18 cellular contexts compared by ENCODE assay signal in genomic region chr5:7794823-7795222, GRCh38. TPM values are rescaled to one million over a fixed set of nuclear protein-coding genes. Genes with fewer than 3 reads are reported as not detected.
DNase-seq lines count a peak whose midpoint lies in the region; ATAC-seq and TF ChIP-seq lines count a peak whose summit lies in the region.
"Had no signal": no experiment of that assay in that cellular context is flagged by ENCODE, and none has a peak within 500 bp of the region (broad histone marks: within the 10 kb centered on the region; RNA-seq: fewer than 3 reads in every experiment).

No MANE protein-coding gene starts in this region.

- H3K36me3 ChIP-seq in PC-3 (ENCODE audit: low read depth, low read length), result no peaks in the 10 kb centered on the region
- H3K36me3 ChIP-seq: prostate gland, thoracic aorta had no signal

- no peak overlapping the region for H3K27ac Mint-ChIP-seq in MCF 10A (ENCODE audit: low read depth, unreplicated experiment)
- no peak overlapping the region for H3K27ac Mint-ChIP-seq in natural killer cell
- H3K27ac Mint-ChIP-seq: activated CD4-positive, alpha-beta T cell treated with anti-CD3 and anti-CD28 coated beads, Interleukin-2, amount 10 ng/mL, durations not matched to agents 7 days and 5 days; activated naive CD4-positive, alpha-beta T cell treated with anti-CD3 and anti-CD28 coated beads, Interleukin-2, amount 10 ng/mL, durations not matched to agents 7 days and 5 days; CD4-positive, alpha-beta T cell had no signal

- H3K9me3 ChIP-seq in PC-3 (ENCODE audit: low read length), result no peaks in the 10 kb centered on the region
- H3K9me3 ChIP-seq: prostate gland, thoracic aorta had no signal

- no peak overlapping the region for H3K4me2 ChIP-seq in PC-3 (ENCODE audit: low read length)

- intact Hi-C loops in dorsolateral prefrontal cortex (cut with DNase I) (no loop called here), MCF 10A (cut with micrococcal nuclease) (no loop called here), PC-3 (cut with micrococcal nuclease) (no loop called here), natural killer cell (cut with micrococcal nuclease) (no loop called here)

- BruUV-seq in MCF 10A (replicated peaks; lab: Mats Ljungman, UMichigan), result no TSS peak
- no TSS peak for BruUV-seq in PC-3 (replicated peaks; lab: Mats Ljungman, UMichigan)

- TF ChIP-seq CTCF in dorsolateral prefrontal cortex (IDR thresholded peaks at IDR 0.05 in 54 of 56, conservative IDR thresholded peaks at IDR 0.05 in 2 of 56; ENCODE audit: low read depth in 1 of 56, partially characterized antibody in 56 of 56) (no peak), MCF 10A (IDR thresholded peaks at IDR 0.05; ENCODE audit: unreplicated experiment) (no peak), PC-3 (conservative IDR thresholded peaks at IDR 0.05; ENCODE audit: low read depth, low read length) (no peak), natural killer cell (IDR thresholded peaks at IDR 0.05) (no peak)

- H3F3A ChIP-seq in PC-3 (ENCODE audit: low read length, unreplicated experiment), result no peaks in the 10 kb centered on the region

- no peaks in the 10 kb centered on the region for H3K4me1 ChIP-seq in PC-3 (ENCODE audit: insufficient read depth, low read length)
- H3K4me1 ChIP-seq: foreskin keratinocyte, prostate gland had no signal

- H3K36me3 Mint-ChIP-seq in MCF 10A (ENCODE audit: insufficient read depth, unreplicated experiment), result peaks cover 6% of the 10 kb centered on the region
- H3K36me3 Mint-ChIP-seq in natural killer cell, result no peaks in the 10 kb centered on the region
- H3K36me3 Mint-ChIP-seq: activated naive CD4-positive, alpha-beta T cell treated with anti-CD3 and anti-CD28 coated beads, Interleukin-2, amount 10 ng/mL, durations not matched to agents 7 days and 5 days had no signal

- POLR2A ChIA-PET in MCF 10A (lab: Yijun Ruan, JAX), result no interaction called here
- POLR2A ChIA-PET in PC-3 (lab: Charles Lee; ENCODE audit: unreplicated experiment), result no interaction called here

- no peaks in the 10 kb centered on the region; the same call in 1 of the 2 replicates for H3K9me2 ChIP-seq in PC-3 (replicated peaks; ENCODE audit: low read length)

- CTCF ChIA-PET in MCF 10A (lab: Yijun Ruan, JAX), result no interaction called here
- CTCF ChIA-PET in PC-3 (lab: Charles Lee), result no interaction called here

- H3K4me3 ChIP-seq in dorsolateral prefrontal cortex (no peak overlapping the region), PC-3 (ENCODE audit: low read length) (no peak overlapping the region)
- H3K4me3 ChIP-seq: coronary artery, prostate gland, thoracic aorta had no signal

- H2AFZ ChIP-seq in PC-3 (ENCODE audit: low read length), result no peak overlapping the region

- H3K9me3 Mint-ChIP-seq in MCF 10A (ENCODE audit: unreplicated experiment) (no peaks in the 10 kb centered on the region), natural killer cell (no peaks in the 10 kb centered on the region)
- H3K9me3 Mint-ChIP-seq: activated CD4-positive, alpha-beta T cell treated with anti-CD3 and anti-CD28 coated beads, Interleukin-2, amount 10 ng/mL, durations not matched to agents 7 days and 5 days; activated naive CD4-positive, alpha-beta T cell treated with anti-CD3 and anti-CD28 coated beads, Interleukin-2, amount 10 ng/mL, durations not matched to agents 7 days and 5 days; CD4-positive, alpha-beta T cell had no signal

- H3K27me3 ChIP-seq in dorsolateral prefrontal cortex (no peaks in the 10 kb centered on the region), PC-3 (ENCODE audit: low read length) (peaks cover 86% of the 10 kb centered on the region)
- H3K27me3 ChIP-seq: foreskin keratinocyte had no signal

- peak overlapping the region in 53 of 59 donors; percentile 15 to 92 (median 76) for H3K27ac ChIP-seq in dorsolateral prefrontal cortex
- H3K27ac ChIP-seq in PC-3 (ENCODE audit: low read length), result no peak overlapping the region
- H3K27ac ChIP-seq: coronary artery, foreskin keratinocyte, prostate gland, thoracic aorta had no signal

- ATAC-seq in GM18870 (IDR thresholded peaks at IDR 0.05; ENCODE audit: unreplicated experiment), result peak; percentile 35
- peak; percentile 58 for ATAC-seq in GM21717 (IDR thresholded peaks at IDR 0.05; ENCODE audit: unreplicated experiment)
- peak; percentile 41 for ATAC-seq in HG03103 (IDR thresholded peaks at IDR 0.05; ENCODE audit: low read depth, unreplicated experiment)
- no peak for ATAC-seq in PC-3
- no peak for ATAC-seq in natural killer cell
- ATAC-seq: foreskin keratinocyte, SK-N-SH treated with all-trans-retinoic acid at 6 μM for 48 hours had no signal

- no peak for DNase-seq in dorsolateral prefrontal cortex
- DNase-seq in activated CD4-positive, alpha-beta T cell treated with anti-CD3 and anti-CD28 coated beads for 4 hours, result no peak
- no peak for DNase-seq in MCF 10A (ENCODE audit: unreplicated experiment)
- no peak for DNase-seq in PC-3
- DNase-seq in natural killer cell, result no peak
- DNase-seq: activated CD4-positive, alpha-beta T cell treated with anti-CD3 and anti-CD28 coated beads, Interleukin-2, amount 10 ng/mL, durations not matched to agents 7 days and 5 days; activated naive CD4-positive, alpha-beta T cell treated with anti-CD3 and anti-CD28 coated beads, Interleukin-2, amount 10 ng/mL, durations not matched to agents 7 days and 5 days; CD4-positive, alpha-beta T cell; foreskin keratinocyte; NCI-H774; stimulated activated CD4-positive, alpha-beta T cell treated with anti-CD3 and anti-CD28 coated beads, Interleukin-4, amount 100 ng/mL, for 4 hours had no signal

- H3K27me3 Mint-ChIP-seq in MCF 10A (ENCODE audit: insufficient read depth, unreplicated experiment) (peaks cover 57% of the 10 kb centered on the region), natural killer cell (ENCODE audit: low read depth in 2 of 2) (peaks cover 7 to 10% of the 10 kb centered on the region in 2 donors)
- H3K27me3 Mint-ChIP-seq: activated CD4-positive, alpha-beta T cell treated with anti-CD3 and anti-CD28 coated beads, Interleukin-2, amount 10 ng/mL, durations not matched to agents 7 days and 5 days had no signal

- no peak overlapping the region for H3K4me3 Mint-ChIP-seq in MCF 10A (ENCODE audit: unreplicated experiment)
- H3K4me3 Mint-ChIP-seq in natural killer cell, result no peak overlapping the region
- H3K4me3 Mint-ChIP-seq: activated CD4-positive, alpha-beta T cell treated with anti-CD3 and anti-CD28 coated beads, Interleukin-2, amount 10 ng/mL, durations not matched to agents 7 days and 5 days; activated naive CD4-positive, alpha-beta T cell treated with anti-CD3 and anti-CD28 coated beads, Interleukin-2, amount 10 ng/mL, durations not matched to agents 7 days and 5 days; CD4-positive, alpha-beta T cell had no signal

- H3K9ac ChIP-seq in PC-3 (ENCODE audit: low read length), result no peak overlapping the region

- no peaks in the 10 kb centered on the region for H4K20me1 ChIP-seq in PC-3 (ENCODE audit: low read length)

- H3K4me1 Mint-ChIP-seq in MCF 10A (ENCODE audit: insufficient read depth, unreplicated experiment) (no peaks in the 10 kb centered on the region), natural killer cell (no peaks in the 10 kb centered on the region)
- H3K4me1 Mint-ChIP-seq: activated CD4-positive, alpha-beta T cell treated with anti-CD3 and anti-CD28 coated beads, Interleukin-2, amount 10 ng/mL, durations not matched to agents 7 days and 5 days; activated naive CD4-positive, alpha-beta T cell treated with anti-CD3 and anti-CD28 coated beads, Interleukin-2, amount 10 ng/mL, durations not matched to agents 7 days and 5 days had no signal

- no peaks in the 10 kb centered on the region for H3K79me2 ChIP-seq in PC-3 (ENCODE audit: low read length)

RNA-seq across cellular contexts. Expression of gene CFAP90, which starts 56.1 kb away (rescaled TPM):
- total RNA-seq in dorsolateral prefrontal cortex, result 10 to 100 TPM in 10 of 120 experiments, 1 to 10 TPM in 110; 2.5 to 20.4 (median 6.8) TPM
- not detected in 2 replicates for total RNA-seq in MCF 10A (2022)
- 0.58 TPM in 1 of 2 replicates, not detected in the other for total RNA-seq in PC-3 (2014; rRNA removed)
- not detected for total RNA-seq in natural killer cell
- total RNA-seq: activated CD4-positive, alpha-beta T cell treated with anti-CD3 and anti-CD28 coated beads, Interleukin-2, amount 10 ng/mL, durations not matched to agents 7 days and 5 days; CD4-positive, alpha-beta T cell; foreskin keratinocyte; thoracic aorta had no signal

Comparison
In these comparisons a context has a peak if more than half of its experiments do, and no peak if none do; other contexts are left out.
1. ATAC-seq: peak in GM18870 (single experiment), GM21717 (single experiment) and HG03103 (single experiment); none in PC-3 (single experiment) and natural killer cell (0 of 3).